Comparison of ENCODE assay signal across 13 cellular contexts in the genomic region with DNA sequence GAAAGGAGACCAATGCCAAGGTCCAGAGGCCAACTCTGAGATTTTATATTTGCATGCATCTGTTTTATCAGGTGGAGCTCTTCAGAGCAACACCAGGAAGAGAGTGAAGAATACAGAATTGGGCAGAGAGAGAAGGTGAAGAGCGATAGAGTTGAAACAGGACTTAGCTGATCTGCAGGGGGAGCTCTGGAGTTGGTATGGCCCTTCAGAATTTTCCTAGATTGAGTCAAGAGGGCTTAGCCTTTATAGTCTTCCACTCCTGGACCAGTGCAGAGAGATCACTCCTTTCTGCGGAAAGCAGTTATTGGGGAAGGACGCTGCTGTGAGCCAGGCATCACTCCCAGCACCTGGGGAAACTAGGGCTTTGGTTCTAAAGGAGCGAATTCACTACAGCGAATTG.
DNase-seq lines count a peak whose midpoint lies in the region; ATAC-seq and TF ChIP-seq lines count a peak whose summit lies in the region.
"Had no signal": no experiment of that assay in that cellular context is flagged by ENCODE, and none has a peak within 500 bp of the region (broad histone marks: within the 10 kb centered on the region; RNA-seq: fewer than 3 reads in every experiment).

No MANE protein-coding gene starts in this region.

- H3K27ac Mint-ChIP-seq in natural killer cell treated with Interleukin-12 subunit alpha and Interleukin-12 subunit beta and Interleukin-15 and Interleukin-18, amount 100 ng/mL, for 72 hours: no peak overlapping the region
- H3K27ac Mint-ChIP-seq: IgD-negative memory B cell had no signal

- no peak overlapping the region for H3K4me3 ChIP-seq in GM12875 (ENCODE audit: low read depth, low read length)
- H3K4me3 ChIP-seq: adrenal gland, GM23248, suprapubic skin had no signal

- ATAC-seq in GM21360 (IDR thresholded peaks at IDR 0.05; ENCODE audit: unreplicated experiment) (no peak), HG03565 (IDR thresholded peaks at IDR 0.05; ENCODE audit: unreplicated experiment) (no peak)
- no peak for ATAC-seq in natural killer cell treated with Interleukin-12 subunit alpha and Interleukin-12 subunit beta and Interleukin-15 and Interleukin-18, amount 100 ng/mL, for 72 hours

- no peaks in the 10 kb centered on the region for H3K27me3 Mint-ChIP-seq in natural killer cell treated with Interleukin-12 subunit alpha and Interleukin-12 subunit beta and Interleukin-15 and Interleukin-18, amount 100 ng/mL, for 72 hours
- H3K27me3 Mint-ChIP-seq: IgD-negative memory B cell had no signal

- DNase-seq in A172 (ENCODE audit: low spot score) (peak; percentile 48), OCI-M1 (lab: John Stamatoyannopoulos, UW) (peak; percentile 34), fibroblast of the conjunctiva (ENCODE audit: low read depth) (peak; percentile 2)
- DNase-seq in natural killer cell treated with Interleukin-12 subunit alpha and Interleukin-12 subunit beta and Interleukin-15 and Interleukin-18, amount 100 ng/mL, for 72 hours (ENCODE audit: low spot score): no peak
- DNase-seq in stimulated activated CD4-positive, alpha-beta T cell treated with anti-CD3 and anti-CD28 coated beads, Interleukin-12 subunit alpha, Interleukin-12 subunit beta, amount 100 ng/mL, for 4 hours: no peak
- DNase-seq: adrenal gland, GM23248, T-helper 9 cell had no signal

- no peaks in the 10 kb centered on the region for H3K36me3 Mint-ChIP-seq in natural killer cell treated with Interleukin-12 subunit alpha and Interleukin-12 subunit beta and Interleukin-15 and Interleukin-18, amount 100 ng/mL, for 72 hours
- H3K36me3 Mint-ChIP-seq: IgD-negative memory B cell had no signal

- no peaks in the 10 kb centered on the region for H3K4me1 Mint-ChIP-seq in natural killer cell treated with Interleukin-12 subunit alpha and Interleukin-12 subunit beta and Interleukin-15 and Interleukin-18, amount 100 ng/mL, for 72 hours (ENCODE audit: low read depth in 2 of 2)
- H3K4me1 Mint-ChIP-seq: IgD-negative memory B cell had no signal

- 0 out of 2 replicates have a peak, but pooled peaks have one; percentile 18 for TF ChIP-seq CTCF in GM12875 (IDR thresholded peaks at IDR 0.05; ENCODE audit: borderline replicate concordance, insufficient read depth, low read depth, low read length)

- peaks cover 8% of the 10 kb centered on the region for H3K9me3 Mint-ChIP-seq in natural killer cell treated with Interleukin-12 subunit alpha and Interleukin-12 subunit beta and Interleukin-15 and Interleukin-18, amount 100 ng/mL, for 72 hours

- no peak overlapping the region for H3K4me3 Mint-ChIP-seq in natural killer cell treated with Interleukin-12 subunit alpha and Interleukin-12 subunit beta and Interleukin-15 and Interleukin-18, amount 100 ng/mL, for 72 hours
- H3K4me3 Mint-ChIP-seq: IgD-negative memory B cell had no signal

Comparison
In these comparisons a context has a peak if more than half of its experiments do, and no peak if none do; other contexts are left out.
1. DNase-seq: peak in A172 (single experiment), OCI-M1 (single experiment) and fibroblast of the conjunctiva (single experiment); none in natural killer cell treated with Interleukin-12 subunit alpha and Interleukin-12 subunit beta and Interleukin-15 and Interleukin-18, amount 100 ng/mL, for 72 hours (single experiment) and stimulated activated CD4-positive, alpha-beta T cell treated with anti-CD3 and anti-CD28 coated beads, Interleukin-12 subunit alpha, Interleukin-12 subunit beta, amount 100 ng/mL, for 4 hours (single experiment).